ENCODE assay signal across 6 cellular contexts in the genomic region with DNA sequence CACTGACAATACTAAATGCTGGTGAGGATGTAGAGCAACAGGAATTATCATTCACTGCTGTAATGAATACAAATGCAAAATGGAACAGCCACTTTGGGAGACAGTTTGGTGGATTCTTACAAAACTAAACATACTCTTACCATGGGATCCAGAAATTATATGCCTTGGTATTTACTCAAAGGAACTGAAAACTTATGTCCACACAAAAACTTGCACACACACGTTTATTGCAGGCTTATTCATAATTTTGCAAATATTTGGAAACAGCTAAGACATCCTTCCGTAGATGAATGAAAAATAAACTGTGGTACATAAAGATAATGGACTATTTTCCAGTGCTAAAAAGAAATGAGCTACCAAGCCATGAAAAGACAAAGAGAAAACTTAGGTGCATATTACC.
"Had no signal": no experiment of that assay in that cellular context is flagged by ENCODE, and none has a peak within 500 bp of the region (broad histone marks: within the 10 kb centered on the region; RNA-seq: fewer than 3 reads in every experiment).

No MANE protein-coding gene starts in this region.

- H3K4me3 ChIP-seq: GM23338 had no signal

- H3K4me2 ChIP-seq: GM23338 had no signal

- FAIRE-seq: H1, H54, HTR-8/SVneo had no signal

- H2AFZ ChIP-seq: GM23338 had no signal

- DNase-seq: H9, HCEC 1CT had no signal

- ATAC-seq: GM23338 had no signal
